ENCODE assay signal across 22 cellular contexts in genomic region chr7:12398186-12398585, GRCh38. TPM values are rescaled to one million over a fixed set of nuclear protein-coding genes. Genes with fewer than 3 reads are reported as not detected.
A peak's percentile ranks its signal among the peaks of the same experiment; 100 is the strongest.
DNase-seq lines count a peak whose midpoint lies in the region; ATAC-seq, FAIRE-seq and TF ChIP-seq lines count a peak whose summit lies in the region.
"Had no signal": no experiment of that assay in that cellular context is flagged by ENCODE, and none has a peak within 500 bp of the region (broad histone marks: within the 10 kb centered on the region; RNA-seq: fewer than 3 reads in every experiment).

No MANE protein-coding gene starts in this region.

- H3K27me3 Mint-ChIP-seq in activated naive CD4-positive, alpha-beta T cell treated with anti-CD3 and anti-CD28 coated beads, Interleukin-2, amount 50 U/mL, for 24 hours: peaks cover 23% of the 10 kb centered on the region
- H3K27me3 Mint-ChIP-seq in activated CD4-positive, alpha-beta memory T cell treated with anti-CD3 and anti-CD28 coated beads, Interleukin-2, amount 10 ng/mL, durations not matched to agents 7 days and 5 days: peaks cover 13% of the 10 kb centered on the region
- H3K27me3 Mint-ChIP-seq in activated CD4-positive, alpha-beta T cell treated with anti-CD3 and anti-CD28 coated beads, Interleukin-2, amount 10 ng/mL, durations not matched to agents 24 days and 14 days: peaks cover 21% of the 10 kb centered on the region

- TF ChIP-seq POLR2A in H54 (IDR thresholded peaks at IDR 0.05; ENCODE audit: low read depth, low read length) (no peak), K562 (conservative IDR thresholded peaks at IDR 0.05) (no peak)

- H3K79me2 ChIP-seq in K562 (ENCODE audit: control insufficient read depth, insufficient read depth, low read length): peaks cover 100% of the 10 kb centered on the region

- H3K9me1 ChIP-seq in K562 (ENCODE audit: control insufficient read depth, insufficient read depth, low read length): no peaks in the 10 kb centered on the region

- no TSS peak for BruUV-seq in K562 (replicated peaks; lab: Mats Ljungman, UMichigan)

- no peak overlapping the region for H3K4me3 Mint-ChIP-seq in activated naive CD4-positive, alpha-beta T cell treated with anti-CD3 and anti-CD28 coated beads, Interleukin-2, amount 50 U/mL, for 24 hours
- no peak overlapping the region for H3K4me3 Mint-ChIP-seq in activated CD4-positive, alpha-beta memory T cell treated with anti-CD3 and anti-CD28 coated beads, Interleukin-2, amount 10 ng/mL, durations not matched to agents 7 days and 5 days
- no peak overlapping the region for H3K4me3 Mint-ChIP-seq in activated CD4-positive, alpha-beta T cell treated with anti-CD3 and anti-CD28 coated beads, Interleukin-2, amount 10 ng/mL, durations not matched to agents 24 days and 14 days
- H3K4me3 Mint-ChIP-seq: CD4-positive, CD25-positive, alpha-beta regulatory T cell; CD8-positive, alpha-beta T cell; GM23338; HFFc6 had no signal

- FAIRE-seq in H54 (lab: Jason Lieb, UNC) (peak; percentile 77), K562 (lab: Jason Lieb, UNC) (no peak)
- FAIRE-seq: D721Med, G401.6, GM12892, GM19239 had no signal

- H3K4me2 ChIP-seq in K562 (ENCODE audit: insufficient read depth, low read length): peak overlapping the region; percentile 52
- H3K4me2 ChIP-seq: GM23338 had no signal

- ATAC-seq in K562 (no peak), GM19351 (IDR thresholded peaks at IDR 0.05; ENCODE audit: unreplicated experiment) (no peak)
- ATAC-seq: CD8-positive, alpha-beta T cell; GM23338 had no signal

- intact Hi-C loops in K562 (cut with micrococcal nuclease): no loop called here
- intact Hi-C loops in activated CD4-positive, alpha-beta T cell treated with anti-CD3 and anti-CD28 coated beads, Interleukin-2, amount 10 ng/mL, durations not matched to agents 24 days and 14 days (cut with micrococcal nuclease): no loop called here

- peaks cover 5% of the 10 kb centered on the region for H3K36me3 Mint-ChIP-seq in activated naive CD4-positive, alpha-beta T cell treated with anti-CD3 and anti-CD28 coated beads, Interleukin-2, amount 50 U/mL, for 24 hours
- peaks cover 13% of the 10 kb centered on the region for H3K36me3 Mint-ChIP-seq in activated CD4-positive, alpha-beta memory T cell treated with anti-CD3 and anti-CD28 coated beads, Interleukin-2, amount 10 ng/mL, durations not matched to agents 7 days and 5 days (ENCODE audit: low read depth)
- peaks cover 5% of the 10 kb centered on the region for H3K36me3 Mint-ChIP-seq in activated CD4-positive, alpha-beta T cell treated with anti-CD3 and anti-CD28 coated beads, Interleukin-2, amount 10 ng/mL, durations not matched to agents 24 days and 14 days (ENCODE audit: low read depth)
- H3K36me3 Mint-ChIP-seq: CD4-positive, CD25-positive, alpha-beta regulatory T cell; CD8-positive, alpha-beta T cell had no signal

- peak overlapping the region; percentile 35 for H3K27ac Mint-ChIP-seq in activated naive CD4-positive, alpha-beta T cell treated with anti-CD3 and anti-CD28 coated beads, Interleukin-2, amount 50 U/mL, for 24 hours
- no peak overlapping the region for H3K27ac Mint-ChIP-seq in activated CD4-positive, alpha-beta memory T cell treated with anti-CD3 and anti-CD28 coated beads, Interleukin-2, amount 10 ng/mL, durations not matched to agents 7 days and 5 days
- H3K27ac Mint-ChIP-seq in activated CD4-positive, alpha-beta T cell treated with anti-CD3 and anti-CD28 coated beads, Interleukin-2, amount 10 ng/mL, durations not matched to agents 24 days and 14 days: no peak overlapping the region
- H3K27ac Mint-ChIP-seq: CD8-positive, alpha-beta T cell; GM23338; HFFc6 had no signal

- H2AFZ ChIP-seq in K562 (ENCODE audit: low read depth, low read length): no peak overlapping the region
- H2AFZ ChIP-seq: GM23338 had no signal

- POLR2A ChIA-PET in K562 (lab: Yijun Ruan, JAX): no interaction called here
- POLR2A ChIA-PET in activated CD4-positive, alpha-beta memory T cell treated with anti-CD3 and anti-CD28 coated beads, Interleukin-2, amount 10 ng/mL, durations not matched to agents 7 days and 5 days (lab: Charles Lee): no interaction called here

- no peak overlapping the region for H3K9ac ChIP-seq in K562 (ENCODE audit: insufficient read depth in 1 of 2, low read depth in 2 of 2, low read length in 2 of 2)

- peaks cover 16% of the 10 kb centered on the region for H3K9me3 Mint-ChIP-seq in activated naive CD4-positive, alpha-beta T cell treated with anti-CD3 and anti-CD28 coated beads, Interleukin-2, amount 50 U/mL, for 24 hours
- peaks cover 20% of the 10 kb centered on the region for H3K9me3 Mint-ChIP-seq in activated CD4-positive, alpha-beta memory T cell treated with anti-CD3 and anti-CD28 coated beads, Interleukin-2, amount 10 ng/mL, durations not matched to agents 7 days and 5 days
- H3K9me3 Mint-ChIP-seq in activated CD4-positive, alpha-beta T cell treated with anti-CD3 and anti-CD28 coated beads, Interleukin-2, amount 10 ng/mL, durations not matched to agents 24 days and 14 days: peaks cover 15% of the 10 kb centered on the region

- peaks cover 45% of the 10 kb centered on the region for H3K36me3 ChIP-seq in K562 (ENCODE audit: control insufficient read depth, insufficient read depth, low read length)
- H3K36me3 ChIP-seq: HAP-1 had no signal

- no peak for DNase-seq in activated naive CD4-positive, alpha-beta T cell treated with anti-CD3 and anti-CD28 coated beads, Interleukin-2, amount 50 U/mL, for 16 hours
- DNase-seq in H54 (ENCODE audit: insufficient read length, low spot score) (no peak), MV-4-11 (lab: John Stamatoyannopoulos, UW) (peak; percentile 85), K562 (ENCODE audit: extremely low read depth in 1 of 4, low spot score in 3 of 4) (peak in 1 of 4 experiments; percentile 41)
- DNase-seq in activated CD4-positive, alpha-beta memory T cell treated with anti-CD3 and anti-CD28 coated beads, Interleukin-2, amount 10 ng/mL, durations not matched to agents 7 days and 5 days: no peak
- DNase-seq in activated CD4-positive, alpha-beta T cell treated with anti-CD3 and anti-CD28 coated beads, Interleukin-2, amount 10 ng/mL, durations not matched to agents 24 days and 14 days: no peak
- DNase-seq: C1 segment of cervical spinal cord; CD4-positive, CD25-positive, alpha-beta regulatory T cell; CD8-positive, alpha-beta T cell; DMS 273 treated with DMSO at 0.1 percent for 48 hours; DND-41; HFFc6 had no signal

- H3K4me3 ChIP-seq in K562: peak overlapping the region; percentile 67; the same call in 1 of the 2 replicates
- H3K4me3 ChIP-seq: GM23338, HAP-1 had no signal

- peaks cover 21% of the 10 kb centered on the region for H3K9me3 ChIP-seq in K562 (replicated peaks; ENCODE audit: control insufficient read depth, insufficient read depth, low read depth, low read length)

- no peak for TF ChIP-seq CTCF in K562 (IDR thresholded peaks at IDR 0.05 in 2 of 3, conservative IDR thresholded peaks at IDR 0.05 in 1 of 3; ENCODE audit: insufficient read depth in 2 of 3, low read depth in 1 of 3, low read length in 3 of 3)

- peak; percentile 64; the same call in 1 of the 2 replicates for TF ChIP-seq EP300 in K562 (IDR thresholded peaks at IDR 0.05; ENCODE audit: low read length)

- peaks cover 0 to 14% of the 10 kb centered on the region in 2 experiments; a peak in 2 of 5 replicates for H3K4me1 ChIP-seq in K562 (replicated peaks in 1 of 2; ENCODE audit: control insufficient read depth in 2 of 2, insufficient read depth in 2 of 2, low read length in 2 of 2)

- in situ Hi-C loops in K562 (cut with MboI): no loop called here

- H3K27ac ChIP-seq in K562 (ENCODE audit: extremely low read depth, low read depth, low read length): no peak overlapping the region

- H3K4me1 Mint-ChIP-seq in activated naive CD4-positive, alpha-beta T cell treated with anti-CD3 and anti-CD28 coated beads, Interleukin-2, amount 50 U/mL, for 24 hours: peaks cover 8% of the 10 kb centered on the region
- peaks cover 10% of the 10 kb centered on the region for H3K4me1 Mint-ChIP-seq in activated CD4-positive, alpha-beta memory T cell treated with anti-CD3 and anti-CD28 coated beads, Interleukin-2, amount 10 ng/mL, durations not matched to agents 7 days and 5 days
- H3K4me1 Mint-ChIP-seq in activated CD4-positive, alpha-beta T cell treated with anti-CD3 and anti-CD28 coated beads, Interleukin-2, amount 10 ng/mL, durations not matched to agents 24 days and 14 days: peaks cover 6% of the 10 kb centered on the region

- no peaks in the 10 kb centered on the region for H4K20me1 ChIP-seq in K562 (replicated peaks; ENCODE audit: control insufficient read depth, insufficient read depth, low read length)

- TF ChIP-seq RAD21 in K562 (CRISPR knock-in tag; conservative IDR thresholded peaks at IDR 0.05 in 1 of 2, IDR thresholded peaks at IDR 0.05 in 1 of 2): no peak

- no peaks in the 10 kb centered on the region for H3K27me3 ChIP-seq in K562 (ENCODE audit: control insufficient read depth in 2 of 2, insufficient read depth in 2 of 2, low read length in 2 of 2)

- CTCF ChIA-PET in K562 (lab: Yijun Ruan, JAX; ENCODE audit: low intra/inter-chr PET ratio): no interaction called here
- CTCF ChIA-PET in activated CD4-positive, alpha-beta memory T cell treated with anti-CD3 and anti-CD28 coated beads, Interleukin-2, amount 10 ng/mL, durations not matched to agents 7 days and 5 days (lab: Charles Lee): no interaction called here

TF ChIP-seq in K562, 482 proteins besides CTCF, POLR2A, EP300 and RAD21 (continues in another document):
- peak; percentile 74 for TF ChIP-seq CBFA2T3 (IDR thresholded peaks at IDR 0.05)

RNA-seq across cellular contexts. Expression of gene VWDE, which starts 5.5 kb away (rescaled TPM):
- total RNA-seq in K562 (2011; cell fraction: chromatin; rRNA removed; ENCODE audit: low replicate concordance): 232 and 720 TPM in 2 replicates
- 107 and 158 TPM in 2 replicates for total RNA-seq in K562 (2011; cell fraction: nucleolus; rRNA removed)
- 188 and 193 TPM in 2 replicates for total RNA-seq in K562 (2011; cell fraction: nucleoplasm; rRNA removed)
- total RNA-seq in K562 (2014; rRNA removed) (58.9 and 63.1 TPM in 2 replicates), K562 (2014; rRNA removed; fragmentation: Illumina TruSeq; extraction: Trizol) (125 and 149 TPM in 2 replicates), K562 (2015; rRNA removed; fragmentation: Illumina TruSeq; extraction: Trizol) (99.5 and 99.6 TPM in 2 replicates), K562 (2021) (89.3 and 92.6 TPM in 2 replicates)
- polyA plus RNA-seq in K562 (2011; rRNA removed) (154 and 162 TPM in 2 replicates), K562 (2014; fragmentation: Illumina TruSeq; extraction: Trizol) (88.5 and 95.2 TPM in 2 replicates), K562 (2014; fragmentation: Nextera tagmentation; extraction: Ambion mirVana) (10 to 100 TPM; 40.6 to 51.0 TPM), K562 (2014; rRNA removed) (89.6 and 116 TPM in 2 replicates)
- polyA plus RNA-seq in K562 (2011; cell fraction: cytosol; rRNA removed): 20.7 and 41.1 TPM in 2 replicates
- polyA plus RNA-seq in K562 (2011; cell fraction: nucleus; rRNA removed): 473 and 611 TPM in 2 replicates
- polyA plus RNA-seq in K562 (2012): 50.0 and 60.1 TPM in 2 replicates
- 192 and 222 TPM in 2 replicates for polyA minus RNA-seq in K562 (2011; rRNA and poly(A)+ RNA removed)
- polyA minus RNA-seq in K562 (2011; cell fraction: cytosol; rRNA and poly(A)+ RNA removed): 32.4 and 41.3 TPM in 2 replicates
- 352 and 568 TPM in 2 replicates for polyA minus RNA-seq in K562 (2011; cell fraction: nucleus; rRNA and poly(A)+ RNA removed)
- total RNA-seq in activated CD4-positive, alpha-beta memory T cell treated with anti-CD3 and anti-CD28 coated beads, Interleukin-2, amount 10 ng/mL, durations not matched to agents 7 days and 5 days: 1 to 10 TPM; 5.2 to 6.6 TPM
- total RNA-seq in activated CD4-positive, alpha-beta T cell treated with anti-CD3 and anti-CD28 coated beads, Interleukin-2, amount 10 ng/mL, durations not matched to agents 24 days and 14 days: 1.8 and 1.9 TPM in 2 replicates
- total RNA-seq: A172, HFFc6 had no signal
- polyA plus RNA-seq: BJ had no signal

Comparison
In these comparisons a context has a peak if more than half of its experiments do, and no peak if none do; other contexts are left out.
1. RNA of gene VWDE, which starts 5.5 kb away (total RNA-seq): 58.9 to 720 TPM in K562; 5.2 to 6.6 TPM in activated CD4-positive, alpha-beta memory T cell treated with anti-CD3 and anti-CD28 coated beads, Interleukin-2, amount 10 ng/mL, durations not matched to agents 7 days and 5 days and 1.8 to 1.9 TPM in activated CD4-positive, alpha-beta T cell treated with anti-CD3 and anti-CD28 coated beads, Interleukin-2, amount 10 ng/mL, durations not matched to agents 24 days and 14 days; every median in the first group is over 4 times any median in the second.